In genomic region chr3:19866751-19867347, GRCh38 we compare ENCODE assay signal across 8 cellular contexts.
DNase-seq lines count a peak whose midpoint lies in the region; FAIRE-seq and TF ChIP-seq lines count a peak whose summit lies in the region.

No MANE protein-coding gene starts in this region.

- no peaks in the 10 kb centered on the region for H3K9me3 Mint-ChIP-seq in activated T-cell treated with anti-CD3 and anti-CD28 coated beads, Interleukin-2, amount 50 U/mL, for 24 hours

- H3K27me3 ChIP-seq in bronchial epithelial cell (ENCODE audit: control insufficient read depth, insufficient read depth, low read length), result no peaks in the 10 kb centered on the region

- H3K4me3 Mint-ChIP-seq in activated T-cell treated with anti-CD3 and anti-CD28 coated beads, Interleukin-2, amount 50 U/mL, for 24 hours, result no peak overlapping the region

- H3K4me1 Mint-ChIP-seq in activated T-cell treated with anti-CD3 and anti-CD28 coated beads, Interleukin-2, amount 50 U/mL, for 24 hours (ENCODE audit: low read depth), result peaks cover 3% of the 10 kb centered on the region

- FAIRE-seq in H54 (lab: Jason Lieb, UNC) (peak; percentile 93), bronchial epithelial cell (lab: Jason Lieb, UNC) (no peak)

- TF ChIP-seq POLR2A in H54 (IDR thresholded peaks at IDR 0.05; ENCODE audit: low read depth, low read length), result no peak

- H3K4me3 ChIP-seq in bronchial epithelial cell (ENCODE audit: low read depth, low read length), result no peak overlapping the region

- TF ChIP-seq CTCF in bronchial epithelial cell (IDR thresholded peaks at IDR 0.05; ENCODE audit: insufficient read depth, low read length, severe bottlenecking), result peak; percentile 70

- no peaks in the 10 kb centered on the region for H3K36me3 Mint-ChIP-seq in activated T-cell treated with anti-CD3 and anti-CD28 coated beads, Interleukin-2, amount 50 U/mL, for 24 hours (ENCODE audit: low read depth)

- H3K27ac Mint-ChIP-seq in activated T-cell treated with anti-CD3 and anti-CD28 coated beads, Interleukin-2, amount 50 U/mL, for 24 hours, result no peak overlapping the region

- peaks cover 10% of the 10 kb centered on the region for H3K27me3 Mint-ChIP-seq in activated T-cell treated with anti-CD3 and anti-CD28 coated beads, Interleukin-2, amount 50 U/mL, for 24 hours

- DNase-seq in activated T-cell treated with anti-CD3 and anti-CD28 coated beads for 4 hours, result peak; percentile 10
- DNase-seq in activated T-cell treated with anti-CD3 and anti-CD28 coated beads, Interleukin-2, amount 50 U/mL, for 24 hours, result no peak
- DNase-seq in H54 (ENCODE audit: insufficient read length, low spot score), result no peak
- DNase-seq in Kasumi-1 (lab: John Stamatoyannopoulos, UW), result peak; percentile 80 to 82
- peak; percentile 72 for DNase-seq in SK-N-DZ (ENCODE audit: low spot score)
- peak; percentile 61 for DNase-seq in bronchial epithelial cell (ENCODE audit: low read depth)
- peak; percentile 64 for DNase-seq in kidney tubule cell (ENCODE audit: low spot score)
- DNase-seq in stimulated activated CD8-positive, alpha-beta memory T cell treated with anti-CD3 and anti-CD28 coated beads, Interleukin-4, amount 100 ng/mL, for 4 hours (ENCODE audit: low read depth in 2 of 2, low spot score in 1 of 2), result peak; percentile 2 to 3

- no peaks in the 10 kb centered on the region for H3K36me3 ChIP-seq in bronchial epithelial cell (ENCODE audit: control insufficient read depth, insufficient read depth, low read length)

Comparison
In these comparisons a context has a peak if more than half of its experiments do, and no peak if none do; other contexts are left out.
1. DNase-seq: peak in activated T-cell treated with anti-CD3 and anti-CD28 coated beads for 4 hours (single experiment), Kasumi-1 (2 of 2), SK-N-DZ (single experiment), bronchial epithelial cell (single experiment), kidney tubule cell (single experiment) and stimulated activated CD8-positive, alpha-beta memory T cell treated with anti-CD3 and anti-CD28 coated beads, Interleukin-4, amount 100 ng/mL, for 4 hours (2 of 2); none in activated T-cell treated with anti-CD3 and anti-CD28 coated beads, Interleukin-2, amount 50 U/mL, for 24 hours (single experiment) and H54 (single experiment).